In the genomic region with DNA sequence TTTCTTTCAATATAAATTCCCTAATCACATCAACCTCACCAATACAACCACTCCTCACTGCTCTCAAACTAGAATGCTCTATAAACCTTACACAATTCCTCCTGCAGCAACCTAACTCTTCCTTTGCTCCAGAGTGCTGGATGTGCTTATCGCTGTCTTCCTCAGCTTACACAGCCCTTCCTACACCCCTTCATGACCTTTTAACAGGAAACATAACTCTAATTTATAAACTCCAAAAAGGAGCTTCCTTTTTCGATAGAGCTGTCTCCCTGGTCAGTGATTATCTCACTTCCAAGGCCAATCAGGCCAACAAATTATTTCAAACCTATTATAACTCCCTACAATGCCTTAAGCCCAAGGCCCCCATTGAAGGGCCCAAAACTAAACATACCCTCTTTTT, we compare ENCODE assay signal across 36 cellular contexts.
"Had no signal": no experiment of that assay in that cellular context is flagged by ENCODE, and none has a peak within 500 bp of the region (broad histone marks: within the 10 kb centered on the region; RNA-seq: fewer than 3 reads in every experiment).

No MANE protein-coding gene starts in this region.

- H3K27me3 ChIP-seq: adrenal gland, body of pancreas, brain microvascular endothelial cell, breast epithelium had no signal

- H3K27ac Mint-ChIP-seq: activated CD4-positive, alpha-beta memory T cell treated with anti-CD3 and anti-CD28 coated beads, Interleukin-2, amount 10 ng/mL, durations not matched to agents 7 days and 5 days; activated CD4-positive, alpha-beta T cell treated with anti-CD3 and anti-CD28 coated beads for 36 hours; activated CD4-positive, alpha-beta T cell treated with anti-CD3 and anti-CD28 coated beads, Interleukin-2, amount 10 ng/mL, durations not matched to agents 7 days and 5 days; activated CD8-positive, alpha-beta memory T cell treated with anti-CD3 and anti-CD28 coated beads, Interleukin-2, amount 10 ng/mL, durations not matched to agents 7 days and 5 days; activated CD8-positive, alpha-beta T cell treated with anti-CD3 and anti-CD28 coated beads, Interleukin-2, amount 10 ng/mL, durations not matched to agents 7 days and 5 days; activated naive CD4-positive, alpha-beta T cell treated with anti-CD3 and anti-CD28 coated beads for 36 hours; activated naive CD4-positive, alpha-beta T cell treated with anti-CD3 and anti-CD28 coated beads, Interleukin-2, amount 50 U/mL, for 72 hours; activated naive CD8-positive, alpha-beta T cell treated with anti-CD3 and anti-CD28 coated beads for 36 hours; activated T-cell treated with anti-CD3 and anti-CD28 coated beads, Interleukin-2, amount 50 U/mL, for 72 hours; activated T-helper 1 cell treated with anti-CD3 and anti-CD28 coated beads, Interleukin-12 subunit alpha, Interleukin-12 subunit beta, Interleukin-2, Interleukin-4 antibody, amounts not matched to agents 30 ng/mL and 10 ng/mL and 1 ng/mL, durations not matched to agents 14 hours and 24 hours and 36 hours; activated T-helper 17 cell treated with anti-CD3 and anti-CD28 coated beads, Interleukin-2, amount 50 U/mL, for 72 hours; T-cell; T-helper 17 cell; WTC11 had no signal

- H3K4me3 Mint-ChIP-seq: activated CD4-positive, alpha-beta memory T cell treated with anti-CD3 and anti-CD28 coated beads, Interleukin-2, amount 10 ng/mL, durations not matched to agents 7 days and 5 days; activated CD4-positive, alpha-beta T cell treated with anti-CD3 and anti-CD28 coated beads for 36 hours; activated CD4-positive, alpha-beta T cell treated with anti-CD3 and anti-CD28 coated beads, Interleukin-2, amount 10 ng/mL, durations not matched to agents 7 days and 5 days; activated CD8-positive, alpha-beta memory T cell treated with anti-CD3 and anti-CD28 coated beads, Interleukin-2, amount 10 ng/mL, durations not matched to agents 7 days and 5 days; activated CD8-positive, alpha-beta T cell treated with anti-CD3 and anti-CD28 coated beads, Interleukin-2, amount 10 ng/mL, durations not matched to agents 7 days and 5 days; activated naive CD4-positive, alpha-beta T cell treated with anti-CD3 and anti-CD28 coated beads for 36 hours; activated naive CD8-positive, alpha-beta T cell treated with anti-CD3 and anti-CD28 coated beads for 36 hours; activated T-cell treated with anti-CD3 and anti-CD28 coated beads, Interleukin-2, amount 50 U/mL, for 4 hours; activated T-cell treated with anti-CD3 and anti-CD28 coated beads, Interleukin-2, amount 50 U/mL, for 72 hours; activated T-helper 1 cell treated with anti-CD3 and anti-CD28 coated beads, Interleukin-12 subunit alpha, Interleukin-12 subunit beta, Interleukin-2, Interleukin-4 antibody, amounts not matched to agents 30 ng/mL and 10 ng/mL and 1 ng/mL, durations not matched to agents 14 hours and 24 hours and 36 hours; activated T-helper 17 cell treated with anti-CD3 and anti-CD28 coated beads, Interleukin-2, amount 50 U/mL, for 72 hours; central memory CD8-positive, alpha-beta T cell; T-cell; T-helper 17 cell; WTC11 had no signal

- H3K9me3 Mint-ChIP-seq: activated naive CD4-positive, alpha-beta T cell treated with anti-CD3 and anti-CD28 coated beads for 36 hours; activated naive CD8-positive, alpha-beta T cell treated with anti-CD3 and anti-CD28 coated beads for 36 hours; activated T-cell treated with anti-CD3 and anti-CD28 coated beads, Interleukin-2, amount 50 U/mL, for 4 hours; activated T-helper 17 cell treated with anti-CD3 and anti-CD28 coated beads, Interleukin-2, amount 50 U/mL, for 72 hours; central memory CD8-positive, alpha-beta T cell; T-cell had no signal

- H3K36me3 ChIP-seq: adrenal gland, brain microvascular endothelial cell, breast epithelium, WERI-Rb-1 had no signal

- H3K9me3 ChIP-seq: adrenal gland, body of pancreas, breast epithelium had no signal

- H3K4me3 ChIP-seq: adrenal gland, body of pancreas, breast epithelium had no signal

- H3K27ac ChIP-seq: adrenal gland, body of pancreas, brain microvascular endothelial cell, breast epithelium, WERI-Rb-1 had no signal

- H3K4me1 Mint-ChIP-seq: activated T-helper 17 cell treated with anti-CD3 and anti-CD28 coated beads, Interleukin-2, amount 50 U/mL, for 72 hours had no signal

- DNase-seq: activated CD4-positive, alpha-beta memory T cell treated with anti-CD3 and anti-CD28 coated beads, Interleukin-2, amount 10 ng/mL, durations not matched to agents 7 days and 5 days; activated CD4-positive, alpha-beta T cell treated with anti-CD3 and anti-CD28 coated beads for 1 hour; activated CD4-positive, alpha-beta T cell treated with anti-CD3 and anti-CD28 coated beads for 36 hours; activated CD4-positive, alpha-beta T cell treated with anti-CD3 and anti-CD28 coated beads, Interleukin-2, amount 10 ng/mL, durations not matched to agents 7 days and 5 days; activated CD4-positive, alpha-beta T cell treated with anti-CD3 and anti-CD28 coated beads, Interleukin-2, amount 50 U/mL, for 48 hours; activated CD4-positive, CD25-positive, alpha-beta regulatory T cell; activated CD8-positive, alpha-beta memory T cell treated with anti-CD3 and anti-CD28 coated beads for 24 hours; activated CD8-positive, alpha-beta memory T cell treated with anti-CD3 and anti-CD28 coated beads, Interleukin-2, amount 10 ng/mL, durations not matched to agents 7 days and 5 days; activated CD8-positive, alpha-beta memory T cell treated with anti-CD3 and anti-CD28 coated beads, Interleukin-2, amount 50 U/mL, for 48 hours; activated CD8-positive, alpha-beta T cell treated with anti-CD3 and anti-CD28 coated beads, Interleukin-2, amount 10 ng/mL, durations not matched to agents 7 days and 5 days; activated effector memory CD4-positive, alpha-beta T cell treated with anti-CD3 and anti-CD28 coated beads, Interleukin-2, amount 50 U/mL, for 16 hours; activated gamma-delta T cell treated with Interleukin-2 at 50 U/mL for 16 hours; activated naive CD4-positive, alpha-beta T cell; activated naive CD4-positive, alpha-beta T cell treated with anti-CD3 and anti-CD28 coated beads for 36 hours; activated naive CD4-positive, alpha-beta T cell treated with anti-CD3 and anti-CD28 coated beads, Interleukin-2, amount 50 U/mL, for 16 hours; activated naive CD8-positive, alpha-beta T cell treated with anti-CD3 and anti-CD28 coated beads for 36 hours; activated T-cell treated with anti-CD3 and anti-CD28 coated beads, Interleukin-2, amount 50 U/mL, for 1 hour; activated T-cell treated with anti-CD3 and anti-CD28 coated beads, Interleukin-2, amount 50 U/mL, for 4 hours; activated T-cell treated with anti-CD3 and anti-CD28 coated beads, Interleukin-2, amount 50 U/mL, for 72 hours; adrenal gland; amniotic stem cell; aorta; body of pancreas; brain microvascular endothelial cell; caudate nucleus; T-cell; T-helper 17 cell; T-helper 9 cell; WERI-Rb-1 had no signal

- ATAC-seq: activated CD4-positive, alpha-beta T cell treated with anti-CD3 and anti-CD28 coated beads for 36 hours; activated CD4-positive, CD25-positive, alpha-beta regulatory T cell treated with anti-CD3 and anti-CD28 coated beads, Interleukin-2, amount 50 U/mL, for 24 hours; activated CD8-positive, alpha-beta memory T cell treated with anti-CD3 and anti-CD28 coated beads, Interleukin-2, amount 10 ng/mL, durations not matched to agents 7 days and 5 days; activated CD8-positive, alpha-beta T cell treated with anti-CD3 and anti-CD28 coated beads, Interleukin-2, amount 10 ng/mL, durations not matched to agents 7 days and 5 days; activated naive CD4-positive, alpha-beta T cell treated with anti-CD3 and anti-CD28 coated beads, Interleukin-2, amount 50 U/mL, for 72 hours; activated T-cell treated with anti-CD3 and anti-CD28 coated beads, Interleukin-2, amount 50 U/mL, for 4 hours; activated T-cell treated with anti-CD3 and anti-CD28 coated beads, Interleukin-2, amount 50 U/mL, for 72 hours; activated T-helper 17 cell treated with anti-CD3 and anti-CD28 coated beads, Interleukin-2, amount 50 U/mL, for 72 hours; body of pancreas; T-cell; T-helper 17 cell; WTC11 had no signal

- H3K4me1 ChIP-seq: adrenal gland, body of pancreas, breast epithelium had no signal

- H3K36me3 Mint-ChIP-seq: activated naive CD4-positive, alpha-beta T cell treated with anti-CD3 and anti-CD28 coated beads, Interleukin-2, amount 50 U/mL, for 72 hours; activated naive CD8-positive, alpha-beta T cell treated with anti-CD3 and anti-CD28 coated beads for 36 hours; T-cell had no signal

- H3K27me3 Mint-ChIP-seq: activated CD4-positive, alpha-beta T cell treated with anti-CD3 and anti-CD28 coated beads for 36 hours; activated naive CD8-positive, alpha-beta T cell treated with anti-CD3 and anti-CD28 coated beads for 36 hours; activated T-helper 17 cell treated with anti-CD3 and anti-CD28 coated beads, Interleukin-2, amount 50 U/mL, for 72 hours; central memory CD8-positive, alpha-beta T cell; T-cell; T-helper 17 cell had no signal
